In genomic region chr20:23889775-23890187, GRCh38 we compare ENCODE assay signal across 7 cellular contexts. TPM values are rescaled to one million over a fixed set of nuclear protein-coding genes. Genes with fewer than 3 reads are reported as not detected.
DNase-seq lines count a peak whose midpoint lies in the region; ATAC-seq and TF ChIP-seq lines count a peak whose summit lies in the region.

No MANE protein-coding gene starts in this region.

- no peaks in the 10 kb centered on the region for H3K79me2 ChIP-seq in mesendoderm (ENCODE audit: control insufficient read depth, insufficient read depth, low read length)

- TF ChIP-seq CTCF in GM13976 (IDR thresholded peaks at IDR 0.05; ENCODE audit: borderline replicate concordance, control extremely low read depth, extremely low read depth, insufficient read depth, missing control alignments), result peak; percentile 67

- ATAC-seq in HG02973 (IDR thresholded peaks at IDR 0.05; ENCODE audit: unreplicated experiment), result peak; percentile 85

- H2AK5ac ChIP-seq in mesendoderm (ENCODE audit: low read length), result no peak overlapping the region

- in situ Hi-C loops in GM13976 (cut with MboI; ENCODE audit: low sequenced_read_pairs, unreplicated experiment), result no loop called here

- H4K8ac ChIP-seq in mesendoderm (ENCODE audit: low read depth, low read length), result no peak overlapping the region

- no peaks in the 10 kb centered on the region for H3K36me3 ChIP-seq in mesendoderm (ENCODE audit: control insufficient read depth, insufficient read depth, low read length)

- no peaks in the 10 kb centered on the region for H3K4me1 ChIP-seq in mesendoderm (ENCODE audit: control insufficient read depth, low read depth, low read length)

- H3K4ac ChIP-seq in mesendoderm (ENCODE audit: low read depth, low read length), result no peak overlapping the region

- no peak overlapping the region for H3K18ac ChIP-seq in mesendoderm (ENCODE audit: low read length)

- no peak overlapping the region for H2BK15ac ChIP-seq in mesendoderm (replicated peaks; ENCODE audit: low read depth)

- no peak overlapping the region for H4K5ac ChIP-seq in mesendoderm (ENCODE audit: low read length)

- H3K27me3 ChIP-seq in mesendoderm (ENCODE audit: insufficient read depth, low read length, poor library complexity), result no peaks in the 10 kb centered on the region

- H3K56ac ChIP-seq in mesendoderm (ENCODE audit: low read length), result peak overlapping the region; percentile 10

- H3K23ac ChIP-seq in mesendoderm (ENCODE audit: low read length), result no peak overlapping the region

- no CpG with 5 or more reads among the region's 8 CpGs for WGBS in mesendoderm (ENCODE audit: extremely low coverage, insufficient coverage, low lambda C conversion rate)

- H3K4me3 ChIP-seq in mesendoderm (ENCODE audit: low read length), result no peak overlapping the region

- H3K4me2 ChIP-seq in mesendoderm (ENCODE audit: low read length), result no peak overlapping the region

- no peak overlapping the region for H2BK5ac ChIP-seq in mesendoderm (ENCODE audit: low read length)

- no peak overlapping the region for H3K27ac ChIP-seq in mesendoderm (ENCODE audit: low read depth, low read length)

- no peak overlapping the region for H3K9ac ChIP-seq in mesendoderm (ENCODE audit: low read length)

- no peak overlapping the region for H2BK120ac ChIP-seq in mesendoderm (ENCODE audit: low read depth, low read length)

- DNase-seq in GM13976 (ENCODE audit: low spot score) (no peak), NCI-H510A (lab: John Stamatoyannopoulos, UW) (peak; percentile 8), mesendoderm (peak; percentile 65)
- DNase-seq in activated CD4-positive, alpha-beta T cell treated with anti-CD3 and anti-CD28 coated beads, Interleukin-2, amount 50 U/mL, for 24 hours (ENCODE audit: low read depth in 1 of 2, low spot score in 1 of 2), result peak; percentile 32 to 44
- peak; percentile 54 for DNase-seq in effector CD4-positive, alpha-beta T cell
- DNase-seq in stimulated activated CD8-positive, alpha-beta memory T cell treated with anti-CD3 and anti-CD28 coated beads, Interleukin-4, amount 100 ng/mL, for 48 hours, result peak; percentile 77

- no peaks in the 10 kb centered on the region for H3K79me1 ChIP-seq in mesendoderm (ENCODE audit: low read length)

RNA-seq across cellular contexts. Expression of gene CST5, which starts 10.2 kb away (rescaled TPM):
- polyA plus RNA-seq in mesendoderm (2013, experiment 1 of 2), result 0.08 TPM
- polyA plus RNA-seq in mesendoderm (2013, experiment 2 of 2), result 0.10 TPM
